ENCODE assay signal across 17 cellular contexts in genomic region chr1:76095800-76096199, GRCh38. TPM values are rescaled to one million over a fixed set of nuclear protein-coding genes. Genes with fewer than 3 reads are reported as not detected.
DNase-seq lines count a peak whose midpoint lies in the region; TF ChIP-seq lines count a peak whose summit lies in the region.
"Had no signal": no experiment of that assay in that cellular context is flagged by ENCODE, and none has a peak within 500 bp of the region (broad histone marks: within the 10 kb centered on the region; RNA-seq: fewer than 3 reads in every experiment).

No MANE protein-coding gene starts in this region.

- H3K4me3 ChIP-seq in H7 (ENCODE audit: insufficient read depth, low read depth, low read length) (no peak overlapping the region), endodermal cell (ENCODE audit: low read length) (no peak overlapping the region), trophoblast cell (ENCODE audit: low read depth, low read length) (no peak overlapping the region)
- H3K4me3 ChIP-seq: BLaER1 had no signal

- H3K4me3 Mint-ChIP-seq in endodermal cell (no peak overlapping the region), nephron progenitor cell (no peak overlapping the region)
- H3K4me3 Mint-ChIP-seq: CD8-positive, alpha-beta T cell had no signal

- H3K36me3 ChIP-seq in H7 (replicated peaks; ENCODE audit: control insufficient read depth, insufficient read depth, low read length), result no peaks in the 10 kb centered on the region
- no peaks in the 10 kb centered on the region for H3K36me3 ChIP-seq in endodermal cell (ENCODE audit: control insufficient read depth, insufficient read depth, low read length)
- H3K36me3 ChIP-seq in trophoblast cell (ENCODE audit: control insufficient read depth in 1 of 2, insufficient read depth in 2 of 2, low read length in 2 of 2), result no peaks in the 10 kb centered on the region
- H3K36me3 ChIP-seq: BLaER1 had no signal

- peak; percentile 1 for DNase-seq in NCI-H146 (lab: John Stamatoyannopoulos, UW)
- no peak for DNase-seq in NCI-H146 treated with DMSO at 0.1 percent for 48 hours (lab: John Stamatoyannopoulos, UW; ENCODE audit: unreplicated experiment)
- DNase-seq in H7, result peak; percentile 40
- peak; percentile 85 for DNase-seq in endodermal cell
- DNase-seq in nephron progenitor cell, result no peak
- DNase-seq in GM19238 (ENCODE audit: insufficient read length, low spot score), result no peak
- no peak for DNase-seq in trophoblast cell
- DNase-seq: CD8-positive, alpha-beta T cell; GDM1; IMR-90; Kasumi-1; MM.1S; NCI-H1436; NCI-H2081; NCI-H446; NCI-H774 had no signal

- no peak overlapping the region for H4K12ac ChIP-seq in trophoblast cell (ENCODE audit: low read depth, low read length)

- H3K27me3 Mint-ChIP-seq in endodermal cell (ENCODE audit: insufficient read depth) (peaks cover 3% of the 10 kb centered on the region), nephron progenitor cell (ENCODE audit: low read depth, poor library complexity) (peaks cover 3% of the 10 kb centered on the region)

- 81 to 93% methylated on average over 5 of the region's 5 CpGs for WGBS in endodermal cell (ENCODE audit: insufficient coverage in 1 of 2, insufficient read length in 1 of 2), 2 experiments
- WGBS in trophoblast cell (ENCODE audit: extremely low coverage, insufficient coverage, insufficient read length), result no CpG with 5 or more reads among the region's 5 CpGs

- no peak overlapping the region for H3K14ac ChIP-seq in trophoblast cell (ENCODE audit: low read length)

- H2AK5ac ChIP-seq in trophoblast cell (ENCODE audit: low read length), result no peak overlapping the region

- no peaks in the 10 kb centered on the region for H3K79me1 ChIP-seq in trophoblast cell (ENCODE audit: low read length)

- no peak overlapping the region for H2BK5ac ChIP-seq in trophoblast cell (ENCODE audit: low read depth, low read length, poor library complexity)

- no peaks in the 10 kb centered on the region for H3K79me2 ChIP-seq in trophoblast cell (ENCODE audit: control insufficient read depth, insufficient read depth, low read length, poor library complexity)

- H3K27me3 ChIP-seq in H7 (ENCODE audit: control insufficient read depth, insufficient read depth, low read length), result no peaks in the 10 kb centered on the region
- no peaks in the 10 kb centered on the region for H3K27me3 ChIP-seq in endodermal cell (ENCODE audit: control insufficient read depth, insufficient read depth, low read length, poor library complexity, severe bottlenecking)
- no peaks in the 10 kb centered on the region for H3K27me3 ChIP-seq in trophoblast cell (ENCODE audit: insufficient read depth, low read length)
- H3K27me3 ChIP-seq: BLaER1 had no signal

- no peak overlapping the region for H2AFZ ChIP-seq in trophoblast cell (ENCODE audit: insufficient read depth, low read length, poor library complexity)

- H4K91ac ChIP-seq in trophoblast cell (ENCODE audit: low read depth, low read length), result no peak overlapping the region

- H3K9me3 Mint-ChIP-seq in endodermal cell, result no peaks in the 10 kb centered on the region
- H3K9me3 Mint-ChIP-seq in nephron progenitor cell, result no peaks in the 10 kb centered on the region

- H3K4me1 Mint-ChIP-seq in endodermal cell (peaks cover 11% of the 10 kb centered on the region), nephron progenitor cell (peaks cover 26% of the 10 kb centered on the region)

- H3K4me1 ChIP-seq in endodermal cell (ENCODE audit: control insufficient read depth, insufficient read depth, low read length) (no peaks in the 10 kb centered on the region), trophoblast cell (ENCODE audit: control insufficient read depth in 1 of 2, insufficient read depth in 2 of 2, low read length in 2 of 2) (peaks cover 0 to under 1% of the 10 kb centered on the region in 2 experiments)
- H3K4me1 ChIP-seq: BLaER1 had no signal

- no peak overlapping the region for H3K18ac ChIP-seq in trophoblast cell (ENCODE audit: low read length)

- H3K27ac Mint-ChIP-seq in endodermal cell (no peak overlapping the region), nephron progenitor cell (peak overlapping the region; percentile 77)
- H3K27ac Mint-ChIP-seq: CD8-positive, alpha-beta T cell had no signal

- H3K4ac ChIP-seq in trophoblast cell (ENCODE audit: low read depth, low read length), result no peak overlapping the region

- no peak overlapping the region for H3K4me2 ChIP-seq in trophoblast cell (ENCODE audit: low read length)
- H3K4me2 ChIP-seq: BLaER1 had no signal

- no peak overlapping the region for H3K9ac ChIP-seq in endodermal cell (ENCODE audit: extremely low read depth, low read length, poor library complexity, severe bottlenecking)
- H3K9ac ChIP-seq in trophoblast cell (ENCODE audit: low read length), result no peak overlapping the region
- H3K9ac ChIP-seq: BLaER1 had no signal

- H3K36me3 Mint-ChIP-seq in endodermal cell (ENCODE audit: low read depth) (no peaks in the 10 kb centered on the region), nephron progenitor cell (ENCODE audit: low read depth) (peaks cover 4% of the 10 kb centered on the region)
- H3K36me3 Mint-ChIP-seq: CD8-positive, alpha-beta T cell had no signal

- no peak overlapping the region for H2BK120ac ChIP-seq in trophoblast cell (ENCODE audit: insufficient read depth, low read length, poor library complexity)

- no peak overlapping the region for H4K8ac ChIP-seq in trophoblast cell (ENCODE audit: low read depth, low read length)

- TF ChIP-seq CTCF in endodermal cell (conservative IDR thresholded peaks at IDR 0.05) (peak; percentile 57), nephron progenitor cell (IDR thresholded peaks at IDR 0.05) (no peak)

- H2BK12ac ChIP-seq in trophoblast cell (ENCODE audit: low read length), result no peak overlapping the region

- H3K23ac ChIP-seq in trophoblast cell (ENCODE audit: low read length), result no peak overlapping the region

- H3K27ac ChIP-seq in endodermal cell (ENCODE audit: low read depth, low read length) (no peak overlapping the region), trophoblast cell (ENCODE audit: low read depth, low read length) (no peak overlapping the region)
- H3K27ac ChIP-seq: BLaER1 had no signal

- H3K9me3 ChIP-seq in endodermal cell (ENCODE audit: control insufficient read depth, low read length), result peaks cover 4% of the 10 kb centered on the region
- peaks cover 2% of the 10 kb centered on the region for H3K9me3 ChIP-seq in trophoblast cell (ENCODE audit: insufficient read depth, low read depth, low read length)
- H3K9me3 ChIP-seq: BLaER1 had no signal

RNA-seq across cellular contexts. Expression of gene ST6GALNAC3, which starts 21.3 kb away (rescaled TPM):
- total RNA-seq in H7 (2014; rRNA removed; shearing (Covaris generic)), result 4.1 and 4.3 TPM in 2 replicates
- 1 to 10 TPM; 6.3 to 7.6 TPM for total RNA-seq in endodermal cell
- 16.9 TPM for polyA plus RNA-seq in endodermal cell (2013, experiment 1 of 2)
- 15.1 TPM for polyA plus RNA-seq in endodermal cell (2013, experiment 2 of 2)
- polyA plus RNA-seq in trophoblast cell (2013), result 17.8 and 18.7 TPM in 2 replicates

Comparison
In these comparisons a context has a peak if more than half of its experiments do, and no peak if none do; other contexts are left out.
1. DNase-seq: peak in NCI-H146 (single experiment), H7 (single experiment) and endodermal cell (single experiment); none in NCI-H146 treated with DMSO at 0.1 percent for 48 hours (single experiment), nephron progenitor cell (single experiment), GM19238 (single experiment) and trophoblast cell (0 of 2).